21 cellular contexts compared by ENCODE assay signal in the genomic region with DNA sequence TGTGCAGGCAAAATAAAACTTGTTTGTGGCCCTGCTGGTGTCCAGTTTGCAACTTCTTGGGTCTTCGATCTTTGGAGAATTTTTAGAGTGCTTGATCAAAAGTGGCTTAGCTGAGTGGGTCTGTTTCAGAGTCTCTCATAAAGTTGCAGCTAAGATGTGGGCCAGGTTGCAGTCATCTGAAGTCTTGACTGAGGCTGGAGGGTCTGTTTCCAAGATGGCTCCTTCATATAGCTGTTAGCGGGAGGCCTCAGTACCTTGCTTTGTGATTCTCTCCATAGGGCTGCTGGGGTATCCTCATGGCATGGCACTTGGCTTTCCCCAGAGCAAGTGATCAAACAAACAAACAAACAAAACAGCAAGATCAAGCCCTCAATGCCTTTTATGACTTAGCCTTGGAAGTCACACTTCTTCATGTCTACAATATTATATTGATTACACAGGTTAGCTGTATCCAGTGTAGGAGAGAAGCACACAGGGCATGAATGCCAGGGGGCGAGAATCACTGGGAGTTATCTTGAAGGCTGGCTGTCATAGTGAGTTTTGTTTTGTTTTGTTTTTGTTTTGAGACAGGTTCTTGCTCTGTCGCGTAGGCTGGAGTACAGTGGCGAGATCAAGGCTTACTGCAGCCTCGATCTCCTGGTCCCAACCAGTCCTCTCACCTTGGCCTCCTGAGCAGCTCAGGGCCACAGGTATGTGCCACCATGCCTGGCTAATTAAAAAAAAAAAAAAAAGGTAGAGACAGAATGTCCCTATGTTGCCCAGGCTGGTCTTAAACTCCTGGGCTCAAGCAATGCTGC. TPM values are rescaled to one million over a fixed set of nuclear protein-coding genes. Genes with fewer than 3 reads are reported as not detected.
DNase-seq lines count a peak whose midpoint lies in the region; ATAC-seq and TF ChIP-seq lines count a peak whose summit lies in the region.
"Had no signal": no experiment of that assay in that cellular context is flagged by ENCODE, and none has a peak within 500 bp of the region (broad histone marks: within the 10 kb centered on the region; RNA-seq: fewer than 3 reads in every experiment).

No MANE protein-coding gene starts in this region.

- peaks cover 17% of the 10 kb centered on the region for H3K4me1 Mint-ChIP-seq in osteocyte (ENCODE audit: unreplicated experiment)
- H3K4me1 Mint-ChIP-seq in type B pancreatic cell (ENCODE audit: unreplicated experiment), result peaks cover 11% of the 10 kb centered on the region

- no peaks in the 10 kb centered on the region for H3K27me3 Mint-ChIP-seq in osteocyte (ENCODE audit: unreplicated experiment)
- peaks cover 56% of the 10 kb centered on the region for H3K27me3 Mint-ChIP-seq in type B pancreatic cell

- no peak overlapping the region for H3K27ac ChIP-seq in prostate gland
- H3K27ac ChIP-seq: 22Rv1; BLaER1 treated with 17β-estradiol and CSF1 and Interleukin-3, amounts not matched to agents 10 nM and 100 nM; C4-2B had no signal

- ATAC-seq in Right ventricle myocardium inferior (no peak), GM21717 (IDR thresholded peaks at IDR 0.05; ENCODE audit: unreplicated experiment) (no peak)
- ATAC-seq: A549; CD8-positive, alpha-beta T cell had no signal

- no peak for TF ChIP-seq CTCF in osteocyte (IDR thresholded peaks at IDR 0.05)
- TF ChIP-seq CTCF in type B pancreatic cell (conservative IDR thresholded peaks at IDR 0.05), result no peak
- no peak for TF ChIP-seq CTCF in prostate gland (IDR thresholded peaks at IDR 0.05)

- no peaks in the 10 kb centered on the region for H3K27me3 ChIP-seq in prostate gland (replicated peaks; ENCODE audit: insufficient read depth)
- H3K27me3 ChIP-seq: BLaER1 treated with 17β-estradiol and CSF1 and Interleukin-3, amounts not matched to agents 10 nM and 100 nM had no signal

- DNase-seq in activated CD8-positive, alpha-beta memory T cell treated with anti-CD3 and anti-CD28 coated beads for 24 hours, result peak; percentile 15
- DNase-seq in activated CD8-positive, alpha-beta memory T cell treated with anti-CD3 and anti-CD28 coated beads, Interleukin-2, amount 50 U/mL, for 4 hours, result no peak
- DNase-seq in cardiac septum (ENCODE audit: low spot score) (peak; percentile 27), Right ventricle myocardium inferior (ENCODE audit: missing footprints) (no peak), osteocyte (ENCODE audit: extremely low spot score, unreplicated experiment) (peak; percentile 19), type B pancreatic cell (ENCODE audit: extremely low spot score, unreplicated experiment) (peak; percentile 16), prostate gland (ENCODE audit: low spot score) (no peak)
- DNase-seq: AML-193; Caco-2; Calu3; CD4-positive, alpha-beta T cell; CD8-positive, alpha-beta T cell; DMS79 treated with DMSO at 0.1 percent for 48 hours; GF-D8 had no signal

- no peaks in the 10 kb centered on the region for H3K9me3 ChIP-seq in prostate gland
- H3K9me3 ChIP-seq: A549; BLaER1 treated with 17β-estradiol and CSF1 and Interleukin-3, amounts not matched to agents 10 nM and 100 nM; Caco-2 had no signal

- H3K9me3 Mint-ChIP-seq in osteocyte (ENCODE audit: unreplicated experiment) (no peaks in the 10 kb centered on the region), type B pancreatic cell (no peaks in the 10 kb centered on the region)
- H3K9me3 Mint-ChIP-seq: CD4-positive, alpha-beta T cell; CD8-positive, alpha-beta T cell had no signal

- no peak overlapping the region for H3K27ac Mint-ChIP-seq in osteocyte (ENCODE audit: unreplicated experiment)
- H3K27ac Mint-ChIP-seq in type B pancreatic cell, result no peak overlapping the region
- H3K27ac Mint-ChIP-seq: B cell; CD4-positive, alpha-beta T cell; CD8-positive, alpha-beta T cell had no signal

- H3K36me3 ChIP-seq in prostate gland, result no peaks in the 10 kb centered on the region
- H3K36me3 ChIP-seq: BLaER1 treated with 17β-estradiol and CSF1 and Interleukin-3, amounts not matched to agents 10 nM and 100 nM had no signal

- H3K36me3 Mint-ChIP-seq in osteocyte (ENCODE audit: unreplicated experiment), result no peaks in the 10 kb centered on the region
- H3K36me3 Mint-ChIP-seq in type B pancreatic cell, result no peaks in the 10 kb centered on the region
- H3K36me3 Mint-ChIP-seq: CD8-positive, alpha-beta T cell had no signal

- no peak overlapping the region for H3K4me3 Mint-ChIP-seq in osteocyte (ENCODE audit: unreplicated experiment)
- H3K4me3 Mint-ChIP-seq in type B pancreatic cell, result no peak overlapping the region
- H3K4me3 Mint-ChIP-seq: B cell; CD4-positive, alpha-beta T cell; CD8-positive, alpha-beta T cell had no signal

- WGBS in prostate gland, result 82% methylated on average over 7 of the region's 7 CpGs

- no peak overlapping the region for H3K4me3 ChIP-seq in prostate gland
- H3K4me3 ChIP-seq: A549; BLaER1 treated with 17β-estradiol and CSF1 and Interleukin-3, amounts not matched to agents 10 nM and 100 nM had no signal

- H3K4me1 ChIP-seq in prostate gland (replicated peaks), result no peaks in the 10 kb centered on the region

- intact Hi-C loops in cardiac septum (cut with DNase I), result loop anchor here (5.0 kb wide), 1 partner anchor 203 kb away; no protein-coding TSS in a partner anchor
- intact Hi-C loops in Right ventricle myocardium inferior (cut with DNase I), result loop anchor here (5.0 kb wide), 1 partner anchor 268 kb away; no protein-coding TSS in a partner anchor
- intact Hi-C loops in prostate gland (cut with DNase I), result loop anchor here (5.0 to 10.0 kb wide), 2 partner anchors 203 to 271 kb away; no protein-coding TSS in a partner anchor

- no peak for TF ChIP-seq POLR2A in prostate gland (IDR thresholded peaks at IDR 0.05)

RNA-seq across cellular contexts. Expression of gene CYP26A1, which starts 10.2 kb away (rescaled TPM):
- total RNA-seq in cardiac septum (not detected), Right ventricle myocardium inferior (not detected), osteocyte (not detected in 2 replicates), type B pancreatic cell (ENCODE audit: low replicate concordance) (1.1 and 4.2 TPM in 2 replicates), prostate gland (not detected)
- total RNA-seq: B cell; CD4-positive, alpha-beta T cell; CD8-positive, alpha-beta T cell had no signal

RNA-seq across cellular contexts. Expression of gene CYP26C1, which starts 23.3 kb away (rescaled TPM):
- not detected for total RNA-seq in cardiac septum
- 0.05 TPM for total RNA-seq in Right ventricle myocardium inferior
- 0.08 TPM in 1 of 2 replicates, not detected in the other for total RNA-seq in osteocyte
- total RNA-seq in type B pancreatic cell (ENCODE audit: low replicate concordance), result not detected in 2 replicates
- total RNA-seq in prostate gland, result 1 to 10 TPM in 1 of 2 donors, under 1 TPM in 1; 0.09 to 1.1 TPM
- total RNA-seq: A172 had no signal

Comparison
In these comparisons a context has a peak if more than half of its experiments do, and no peak if none do; other contexts are left out.
1. DNase-seq: peak in activated CD8-positive, alpha-beta memory T cell treated with anti-CD3 and anti-CD28 coated beads for 24 hours (single experiment), cardiac septum (single experiment), osteocyte (single experiment) and type B pancreatic cell (single experiment); none in activated CD8-positive, alpha-beta memory T cell treated with anti-CD3 and anti-CD28 coated beads, Interleukin-2, amount 50 U/mL, for 4 hours (single experiment), Right ventricle myocardium inferior (single experiment) and prostate gland (single experiment).